In the genomic region with DNA sequence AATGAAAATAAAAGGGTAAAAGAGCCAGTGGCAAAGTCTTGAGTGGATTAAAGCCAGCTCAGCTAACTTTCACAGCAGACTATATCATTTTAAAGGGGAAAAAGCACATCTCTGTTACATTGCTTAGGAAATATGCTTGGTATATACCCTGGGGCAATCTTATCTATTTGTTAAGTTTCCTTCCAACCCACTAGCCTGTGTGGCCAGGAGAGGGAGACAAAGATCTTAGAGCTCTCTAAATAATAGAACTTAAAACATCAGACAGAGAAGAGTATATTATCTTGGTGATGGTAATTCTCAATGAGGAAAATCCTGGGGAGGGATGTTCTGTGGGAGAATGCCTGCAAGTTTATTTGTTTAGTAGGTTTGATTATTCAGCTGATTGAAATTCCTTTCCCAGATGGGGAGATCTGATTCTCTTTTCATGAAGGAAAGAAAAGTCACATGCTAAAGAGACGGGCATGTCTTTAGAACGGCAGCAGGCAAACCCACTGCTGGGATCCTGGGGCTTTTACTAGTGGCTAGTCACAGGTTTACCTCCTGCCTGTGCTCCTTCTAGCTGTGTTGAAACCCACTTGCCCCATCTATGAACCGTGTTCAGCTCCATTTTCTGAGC, we compare ENCODE assay signal across 9 cellular contexts. TPM values are rescaled to one million over a fixed set of nuclear protein-coding genes. Genes with fewer than 3 reads are reported as not detected.
DNase-seq lines count a peak whose midpoint lies in the region; ATAC-seq, FAIRE-seq and TF ChIP-seq lines count a peak whose summit lies in the region.
"Had no signal": no experiment of that assay in that cellular context is flagged by ENCODE, and none has a peak within 500 bp of the region (broad histone marks: within the 10 kb centered on the region; RNA-seq: fewer than 3 reads in every experiment).

No MANE protein-coding gene starts in this region.

- H4K20me1 ChIP-seq in endothelial cell of umbilical vein (replicated peaks; ENCODE audit: control insufficient read depth, extremely low read depth, insufficient read depth, low read length), result no peaks in the 10 kb centered on the region

- H3K79me2 ChIP-seq in endothelial cell of umbilical vein (ENCODE audit: control insufficient read depth, insufficient read depth, low read length), result no peaks in the 10 kb centered on the region

- H3K27me3 Mint-ChIP-seq in naive B cell, result peaks cover 19 to 23% (median 22%) of the 10 kb centered on the region in 3 donors

- CTCF ChIA-PET in endothelial cell of umbilical vein (lab: Charles Lee), result interaction anchor here (0.6 to 2.9 kb wide), 20 partner anchors 9 to 1660 kb away, joined by 3 to 29 read pairs (median 4); no protein-coding TSS in a partner anchor

- intact Hi-C loops in endothelial cell of umbilical vein (cut with micrococcal nuclease), result no loop called here

- H3K4me1 ChIP-seq in endothelial cell of umbilical vein (ENCODE audit: control insufficient read depth, extremely low read depth, insufficient read depth, low read length), result no peaks in the 10 kb centered on the region

- H3K9me1 ChIP-seq in endothelial cell of umbilical vein (replicated peaks; ENCODE audit: control insufficient read depth, extremely low read depth, insufficient read depth, low read length), result no peaks in the 10 kb centered on the region

- in situ Hi-C loops in GM13976 (cut with MboI; ENCODE audit: low sequenced_read_pairs, unreplicated experiment), result no loop called here

- peak; percentile 92 for TF ChIP-seq CTCF in AG10803 (conservative IDR thresholded peaks at IDR 0.05; ENCODE audit: low read length)
- TF ChIP-seq CTCF in GM13976 (IDR thresholded peaks at IDR 0.05; ENCODE audit: borderline replicate concordance, control extremely low read depth, extremely low read depth, insufficient read depth, missing control alignments), result peak; percentile 66
- TF ChIP-seq CTCF in VCaP (conservative IDR thresholded peaks at IDR 0.05), result peak; percentile 99
- TF ChIP-seq CTCF in endothelial cell of umbilical vein (IDR thresholded peaks at IDR 0.05; ENCODE audit: extremely low read depth in 1 of 2, insufficient read depth in 1 of 2, low read depth in 1 of 2, low read length in 2 of 2), result peak; percentile 46 to 53

- peaks cover 0 to 3% (median 0%) of the 10 kb centered on the region in 3 donors for H3K4me1 Mint-ChIP-seq in naive B cell

- FAIRE-seq in endothelial cell of umbilical vein (lab: Jason Lieb, UNC), result peak; percentile 69

- no peak overlapping the region for H3K9ac ChIP-seq in endothelial cell of umbilical vein (replicated peaks; ENCODE audit: extremely low read depth, insufficient read depth, low read length)

- H3K4me2 ChIP-seq in endothelial cell of umbilical vein (ENCODE audit: insufficient read depth, low read length), result no peak overlapping the region

- H2AFZ ChIP-seq in endothelial cell of umbilical vein (ENCODE audit: low read depth, low read length), result no peak overlapping the region

- no peaks in the 10 kb centered on the region for H3K9me3 Mint-ChIP-seq in naive B cell
- H3K9me3 Mint-ChIP-seq: natural killer cell treated with Interleukin-12 subunit alpha and Interleukin-12 subunit beta and Interleukin-15 and Interleukin-18, amount 100 ng/mL, for 72 hours had no signal

- H3K4me3 Mint-ChIP-seq in naive B cell, result no peak overlapping the region
- H3K4me3 Mint-ChIP-seq: natural killer cell treated with Interleukin-12 subunit alpha and Interleukin-12 subunit beta and Interleukin-15 and Interleukin-18, amount 100 ng/mL, for 72 hours had no signal

- BruUV-seq in endothelial cell of umbilical vein (replicated peaks; lab: Mats Ljungman, UMichigan), result no TSS peak

- peak; percentile 65 to 72 for ATAC-seq in naive B cell (ENCODE audit: low read depth in 2 of 2)
- ATAC-seq in GM19395 (IDR thresholded peaks at IDR 0.05; ENCODE audit: unreplicated experiment), result no peak

- no peaks in the 10 kb centered on the region for H3K36me3 Mint-ChIP-seq in naive B cell
- H3K36me3 Mint-ChIP-seq: natural killer cell treated with Interleukin-12 subunit alpha and Interleukin-12 subunit beta and Interleukin-15 and Interleukin-18, amount 100 ng/mL, for 72 hours had no signal

- H3K36me3 ChIP-seq in endothelial cell of umbilical vein (ENCODE audit: control insufficient read depth in 2 of 2, extremely low read depth in 1 of 2, insufficient read depth in 2 of 2, low read length in 2 of 2), result no peaks in the 10 kb centered on the region

- H3K27ac ChIP-seq in VCaP (no peak overlapping the region), endothelial cell of umbilical vein (ENCODE audit: insufficient read depth, low read depth, low read length) (no peak overlapping the region)

- no peaks in the 10 kb centered on the region for H3K9me3 ChIP-seq in endothelial cell of umbilical vein (replicated peaks; ENCODE audit: control insufficient read depth, insufficient read depth, low read length)

- peaks cover 11 to 12% of the 10 kb centered on the region in 2 experiments for H3K27me3 ChIP-seq in endothelial cell of umbilical vein (ENCODE audit: control insufficient read depth in 2 of 2, insufficient read depth in 2 of 2, low read length in 2 of 2)

- no peak overlapping the region for H3K4me3 ChIP-seq in AG10803 (ENCODE audit: low read length)
- no peak overlapping the region for H3K4me3 ChIP-seq in endothelial cell of umbilical vein (replicated peaks in 1 of 3; ENCODE audit: insufficient read depth in 1 of 3, low read depth in 1 of 3, low read length in 3 of 3)

- DNase-seq in AG10803 (ENCODE audit: low read depth) (peak; percentile 79), GM13976 (ENCODE audit: low spot score) (peak; percentile 44), NCI-H2107 treated with DMSO at 0.1 percent for 48 hours (lab: John Stamatoyannopoulos, UW; ENCODE audit: unreplicated experiment) (peak; percentile 56), endothelial cell of umbilical vein (ENCODE audit: low read depth, low spot score) (peak; percentile 55), naive B cell (peak; percentile 20), GM19238 (ENCODE audit: insufficient read length, low spot score) (no peak)

- POLR2A ChIA-PET in endothelial cell of umbilical vein (lab: Charles Lee), result no interaction called here

- no peak overlapping the region for H3K27ac Mint-ChIP-seq in naive B cell
- H3K27ac Mint-ChIP-seq: natural killer cell treated with Interleukin-12 subunit alpha and Interleukin-12 subunit beta and Interleukin-15 and Interleukin-18, amount 100 ng/mL, for 72 hours had no signal

- no peak for TF ChIP-seq POLR2A in endothelial cell of umbilical vein (IDR thresholded peaks at IDR 0.05; ENCODE audit: low read depth, low read length)

- dilution Hi-C loops in endothelial cell of umbilical vein (cut with MboI; ENCODE audit: extremely low pct_ligation_motif_present, low sequenced_read_pairs), result no loop called here

TF ChIP-seq in endothelial cell of umbilical vein, 7 proteins besides CTCF, POLR2A, EP300 and RAD21:
- TF ChIP-seq EZH2 (IDR thresholded peaks at IDR 0.05; ENCODE audit: borderline replicate concordance, low read depth, low read length, severe bottlenecking) (no peak), FOS (IDR thresholded peaks at IDR 0.05; ENCODE audit: borderline replicate concordance, insufficient read depth, low read length) (no peak), POLR2AphosphoS5 (IDR thresholded peaks at IDR 0.05; ENCODE audit: insufficient read depth, low read depth, low read length) (no peak), JUN (IDR thresholded peaks at IDR 0.05; ENCODE audit: borderline replicate concordance, insufficient read depth, insufficient read length, low read depth) (no peak)
- TF ChIP-seq, protein P1, sequence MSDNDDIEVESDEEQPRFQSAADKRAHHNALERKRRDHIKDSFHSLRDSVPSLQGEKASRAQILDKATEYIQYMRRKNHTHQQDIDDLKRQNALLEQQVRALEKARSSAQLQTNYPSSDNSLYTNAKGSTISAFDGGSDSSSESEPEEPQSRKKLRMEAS (IDR thresholded peaks at IDR 0.05; ENCODE audit: insufficient read depth, insufficient read length), result no peak

RNA-seq across cellular contexts. Expression of a gene that starts 3.6 kb away (rescaled TPM):
- total RNA-seq in endothelial cell of umbilical vein, result not detected in 2 replicates
- polyA plus RNA-seq in endothelial cell of umbilical vein, result not detected in 2 replicates
- polyA plus RNA-seq in endothelial cell of umbilical vein (2011; cell fraction: cytosol; rRNA removed), result not detected in 2 replicates
- not detected in 2 replicates for polyA plus RNA-seq in endothelial cell of umbilical vein (2011; cell fraction: nucleus; rRNA removed)
- not detected in 2 replicates for polyA plus RNA-seq in endothelial cell of umbilical vein (2012)
- not detected in 2 replicates for polyA minus RNA-seq in endothelial cell of umbilical vein
- polyA minus RNA-seq in endothelial cell of umbilical vein (2011; cell fraction: cytosol; rRNA and poly(A)+ RNA removed), result not detected
- polyA minus RNA-seq in endothelial cell of umbilical vein (2011; cell fraction: nucleus; rRNA and poly(A)+ RNA removed), result not detected in 2 replicates
- under 1 TPM in 1 of 6 donors, not detected in 5; 0.35 TPM for polyA plus RNA-seq in naive B cell (ENCODE audit: low read depth in 6 of 6)
- total RNA-seq: natural killer cell treated with Interleukin-12 subunit alpha and Interleukin-12 subunit beta and Interleukin-15 and Interleukin-18, amount 100 ng/mL, for 72 hours had no signal

RNA-seq across cellular contexts. Expression of a gene that starts 7.9 kb away (rescaled TPM):
- total RNA-seq in endothelial cell of umbilical vein, result 1.5 and 2.9 TPM in 2 replicates
- polyA plus RNA-seq in endothelial cell of umbilical vein (1.4 and 2.9 TPM in 2 replicates), naive B cell (ENCODE audit: low read depth in 6 of 6) (10 to 100 TPM in 5 of 6 donors, 1 to 10 TPM in 1; 8.0 to 37.8 (median 12.1) TPM)
- polyA plus RNA-seq in endothelial cell of umbilical vein (2011; cell fraction: cytosol; rRNA removed), result 3.6 and 7.7 TPM in 2 replicates
- polyA plus RNA-seq in endothelial cell of umbilical vein (2011; cell fraction: nucleus; rRNA removed), result 3.0 and 3.4 TPM in 2 replicates
- polyA plus RNA-seq in endothelial cell of umbilical vein (2012), result 0.75 and 22.1 TPM in 2 replicates
- 2.2 and 6.0 TPM in 2 replicates for polyA minus RNA-seq in endothelial cell of umbilical vein
- polyA minus RNA-seq in endothelial cell of umbilical vein (2011; cell fraction: cytosol; rRNA and poly(A)+ RNA removed), result not detected
- polyA minus RNA-seq in endothelial cell of umbilical vein (2011; cell fraction: nucleus; rRNA and poly(A)+ RNA removed), result 1.3 and 2.8 TPM in 2 replicates

RNA-seq across cellular contexts. Expression of a gene that starts 56.3 kb away (rescaled TPM):
- not detected in 2 replicates for total RNA-seq in endothelial cell of umbilical vein
- not detected in 2 replicates for polyA plus RNA-seq in endothelial cell of umbilical vein
- polyA plus RNA-seq in endothelial cell of umbilical vein (2011; cell fraction: cytosol; rRNA removed), result not detected in 2 replicates
- polyA plus RNA-seq in endothelial cell of umbilical vein (2011; cell fraction: nucleus; rRNA removed), result not detected in 2 replicates
- polyA plus RNA-seq in endothelial cell of umbilical vein (2012), result not detected in 2 replicates
- not detected in 2 replicates for polyA minus RNA-seq in endothelial cell of umbilical vein
- not detected for polyA minus RNA-seq in endothelial cell of umbilical vein (2011; cell fraction: cytosol; rRNA and poly(A)+ RNA removed)
- polyA minus RNA-seq in endothelial cell of umbilical vein (2011; cell fraction: nucleus; rRNA and poly(A)+ RNA removed), result not detected in 2 replicates
- polyA plus RNA-seq in naive B cell (ENCODE audit: low read depth in 6 of 6), result not detected
- total RNA-seq: natural killer cell treated with Interleukin-12 subunit alpha and Interleukin-12 subunit beta and Interleukin-15 and Interleukin-18, amount 100 ng/mL, for 72 hours had no signal
